8 cellular contexts compared by ENCODE assay signal in genomic region chr17:40062347-40063033, GRCh38. TPM values are rescaled to one million over a fixed set of nuclear protein-coding genes. Genes with fewer than 3 reads are reported as not detected.
DNase-seq lines count a peak whose midpoint lies in the region; ATAC-seq and TF ChIP-seq lines count a peak whose summit lies in the region.

Gene THRA, plus strand, starts transcription at chr17:40062965. Its CDS starts 11,524 bp downstream, at chr17:40074489.

- ATAC-seq in HG03103 (IDR thresholded peaks at IDR 0.05; ENCODE audit: low read depth, unreplicated experiment) (peak; percentile 61), foreskin keratinocyte (peak; percentile 59)

- H3K4me3 ChIP-seq in Peyer's patch (peak within 1 kb of the TSS; percentile 90 to 99 (median 98)), testis (peak within 1 kb of the TSS; percentile 92 to 96)

- no peak within 1 kb of the TSS for H3K27ac Mint-ChIP-seq in nephron progenitor cell

- no peak for TF ChIP-seq POLR2A in Peyer's patch (IDR thresholded peaks at IDR 0.05)
- no peak for TF ChIP-seq POLR2A in testis (IDR thresholded peaks at IDR 0.05)

- peaks cover 0 to 49% (median 9%) of the 10 kb centered on the region in 4 donors for H3K4me1 ChIP-seq in Peyer's patch
- H3K4me1 ChIP-seq in foreskin keratinocyte, result peaks cover 8% of the 10 kb centered on the region
- peaks cover 41% of the 10 kb centered on the region for H3K4me1 ChIP-seq in testis

- no peaks in the 10 kb centered on the region for H3K9me3 Mint-ChIP-seq in nephron progenitor cell

- no peaks in the 10 kb centered on the region for H3K9me3 ChIP-seq in Peyer's patch
- H3K9me3 ChIP-seq in testis, result no peaks in the 10 kb centered on the region

- TF ChIP-seq CTCF in Peyer's patch (IDR thresholded peaks at IDR 0.05) (peak in 3 of 6 experiments; percentile 10 to 25 (median 24)), foreskin keratinocyte (conservative IDR thresholded peaks at IDR 0.05) (no peak), nephron progenitor cell (IDR thresholded peaks at IDR 0.05) (no peak), testis (IDR thresholded peaks at IDR 0.05) (peak in 1 of 3 experiments; percentile 15)

- WGBS in testis, 2 donors, result 0 to 5% methylated on average over 18 to 23 of the region's 66 CpGs

- intact Hi-C loops in testis (cut with DNase I; ENCODE audit: low total_unique reads), result no loop called here

- H3K4me3 Mint-ChIP-seq in nephron progenitor cell, result peak within 1 kb of the TSS; percentile 96

- H3K27me3 ChIP-seq in Peyer's patch (no peaks in the 10 kb centered on the region), foreskin keratinocyte (peaks cover 16% of the 10 kb centered on the region), testis (no peaks in the 10 kb centered on the region)

- H3K27ac ChIP-seq in Peyer's patch (peak within 1 kb of the TSS; percentile 93 to 99 (median 98)), foreskin keratinocyte (peak within 1 kb of the TSS; percentile 77), testis (peak within 1 kb of the TSS; percentile 91 to 97)

- DNase-seq in DMS153 treated with DMSO at 0.1 percent for 48 hours (lab: John Stamatoyannopoulos, UW; ENCODE audit: unreplicated experiment) (peak; percentile 17), DMS153 (lab: John Stamatoyannopoulos, UW) (no peak), Peyer's patch (peak; percentile 77 to 88 (median 88)), foreskin keratinocyte (no peak), nephron progenitor cell (peak; percentile 80), testis (peak; percentile 74)
- peak; percentile 40 for DNase-seq in activated gamma-delta T cell treated with anti-CD3 and anti-CD28 coated beads, Interleukin-2, amount 50 U/mL, for 16 hours (ENCODE audit: low read depth)

- H3K4me1 Mint-ChIP-seq in nephron progenitor cell, result peaks cover 70% of the 10 kb centered on the region

- H3K36me3 ChIP-seq in Peyer's patch, result no peaks in the 10 kb centered on the region
- no peaks in the 10 kb centered on the region for H3K36me3 ChIP-seq in testis (ENCODE audit: low read depth, missing control alignments)

- no peaks in the 10 kb centered on the region for H3K36me3 Mint-ChIP-seq in nephron progenitor cell (ENCODE audit: low read depth)

- peaks cover 35% of the 10 kb centered on the region for H3K27me3 Mint-ChIP-seq in nephron progenitor cell (ENCODE audit: low read depth, poor library complexity)

RNA-seq across cellular contexts. Expression of gene THRA, which starts in this region (rescaled TPM):
- total RNA-seq in Peyer's patch (10 to 100 TPM; 43.4 to 80.5 (median 68.5) TPM), foreskin keratinocyte (7.2 and 7.9 TPM in 2 replicates), testis (10 to 100 TPM; 44.9 to 51.7 TPM)
- polyA plus RNA-seq in foreskin keratinocyte (4.6 and 5.4 TPM in 2 replicates), testis (ENCODE audit: insufficient read depth, low read depth, low replicate concordance) (41.2 TPM)

Comparison
In these comparisons a context has a peak if more than half of its experiments do, and no peak if none do; other contexts are left out.
1. DNase-seq: peak in DMS153 treated with DMSO at 0.1 percent for 48 hours (single experiment), Peyer's patch (3 of 3), activated gamma-delta T cell treated with anti-CD3 and anti-CD28 coated beads, Interleukin-2, amount 50 U/mL, for 16 hours (single experiment), nephron progenitor cell (single experiment) and testis (single experiment); none in DMS153 (single experiment) and foreskin keratinocyte (0 of 2).
2. Peak in every context shown above with its lines, with median percentiles within 50 percentile points of each other: H3K27ac ChIP-seq.